8 cellular contexts compared by ENCODE assay signal in genomic region chr12:26853303-26854027, GRCh38. TPM values are rescaled to one million over a fixed set of nuclear protein-coding genes. Genes with fewer than 3 reads are reported as not detected.
DNase-seq lines count a peak whose midpoint lies in the region; ATAC-seq and TF ChIP-seq lines count a peak whose summit lies in the region.

No MANE protein-coding gene starts in this region.

- no peak overlapping the region for H4K5ac ChIP-seq in IMR-90 (ENCODE audit: low read depth, low read length)

- H2AFZ ChIP-seq in IMR-90 (replicated peaks; ENCODE audit: low read length, poor library complexity): peak overlapping the region; percentile 60

- no peaks in the 10 kb centered on the region for H3K9me3 ChIP-seq in IMR-90 (ENCODE audit: control insufficient read depth, insufficient read depth, low read length)
- no peaks in the 10 kb centered on the region for H3K9me3 ChIP-seq in Panc1 (ENCODE audit: control insufficient read depth, insufficient read depth, low read depth, low read length)
- H3K9me3 ChIP-seq in neutrophil: no peaks in the 10 kb centered on the region
- H3K9me3 ChIP-seq in suprapubic skin: no peaks in the 10 kb centered on the region

- BruUV-seq in IMR-90 (replicated peaks; lab: Mats Ljungman, UMichigan): no TSS peak
- BruUV-seq in Panc1 (replicated peaks; lab: Mats Ljungman, UMichigan): no TSS peak

- no peak overlapping the region for H2BK120ac ChIP-seq in IMR-90 (ENCODE audit: low read depth, low read length)

- WGBS in IMR-90 (ENCODE audit: extremely low coverage in 2 of 2, insufficient read length in 1 of 2), 2 experiments: no CpG with 5 or more reads among the region's 12 CpGs
- WGBS in suprapubic skin: 33% methylated on average over 11 of the region's 12 CpGs

- intact Hi-C loops in IMR-90 (cut with micrococcal nuclease) (loop anchor here (1.0 to 5.0 kb wide), 2 partner anchors 32 to 159 kb away; partner anchors contain the start of gene TM7SF3), Panc1 (cut with micrococcal nuclease; ENCODE audit: unreplicated experiment) (loop anchor here (2.0 to 10.0 kb wide), 3 partner anchors 31 to 159 kb away; partner anchors contain the start of gene TM7SF3)

- no peak overlapping the region for H2BK5ac ChIP-seq in IMR-90 (ENCODE audit: low read depth, low read length, poor library complexity, severe bottlenecking)

- TF ChIP-seq RAD21 in IMR-90 (IDR thresholded peaks at IDR 0.05; ENCODE audit: low read length): peak; percentile 71

- H3K27me3 ChIP-seq in IMR-90 (ENCODE audit: control insufficient read depth, insufficient read depth, low read length) (peaks cover 8% of the 10 kb centered on the region; the same call in 1 of the 2 replicates), Panc1 (ENCODE audit: control insufficient read depth, insufficient read depth, low read length) (no peaks in the 10 kb centered on the region; the same call in 1 of the 2 replicates), neutrophil (no peaks in the 10 kb centered on the region), suprapubic skin (no peaks in the 10 kb centered on the region)

- no peak overlapping the region for H3K9ac ChIP-seq in IMR-90 (ENCODE audit: low read depth, low read length)

- no peak overlapping the region for H3K23ac ChIP-seq in IMR-90 (ENCODE audit: low read depth, low read length)

- dilution Hi-C loops in IMR-90 (cut with HindIII; ENCODE audit: low sequenced_read_pairs, unreplicated experiment): no loop called here

- H2AK5ac ChIP-seq in IMR-90 (ENCODE audit: low read depth, low read length): 0 out of 2 replicates have a peak overlapping the region, but pooled peaks have one; percentile 29

- no peaks in the 10 kb centered on the region for H4K20me1 ChIP-seq in IMR-90 (ENCODE audit: insufficient read depth, low read length)

- no peak for TF ChIP-seq EP300 in suprapubic skin (IDR thresholded peaks at IDR 0.05)

- CTCF ChIA-PET in IMR-90 (lab: Yijun Ruan, JAX): no interaction called here
- CTCF ChIA-PET in Panc1 (lab: Charles Lee): no interaction called here

- no peak overlapping the region for H3K18ac ChIP-seq in IMR-90 (ENCODE audit: low read depth, low read length)

- H3K36me3 ChIP-seq in IMR-90 (ENCODE audit: control insufficient read depth, insufficient read depth, low read length) (no peaks in the 10 kb centered on the region), Panc1 (ENCODE audit: control insufficient read depth, insufficient read depth, low read length) (no peaks in the 10 kb centered on the region), neutrophil (no peaks in the 10 kb centered on the region), suprapubic skin (no peaks in the 10 kb centered on the region)

- TF ChIP-seq CTCF in IMR-90 (conservative IDR thresholded peaks at IDR 0.05; ENCODE audit: low read depth, low read length) (peak; percentile 82), Panc1 (IDR thresholded peaks at IDR 0.05) (peak; percentile 97), neutrophil (IDR thresholded peaks at IDR 0.05) (peak; percentile 92), suprapubic skin (IDR thresholded peaks at IDR 0.05) (peak; percentile 71 to 78)

- H2BK15ac ChIP-seq in IMR-90 (ENCODE audit: low read depth, low read length): 0 out of 3 replicates have a peak overlapping the region, but pooled peaks have one; percentile 24

- 0 out of 2 replicates have a peak, but pooled peaks cover 5% of the 10 kb centered on the region for H3K4me1 ChIP-seq in IMR-90 (ENCODE audit: control insufficient read depth, insufficient read depth, low read length)
- H3K4me1 ChIP-seq in Panc1 (ENCODE audit: control insufficient read depth, insufficient read depth, low read length): peaks cover 3% of the 10 kb centered on the region; the same call in 1 of the 2 replicates
- H3K4me1 ChIP-seq in neutrophil (ENCODE audit: control insufficient read depth in 1 of 2, insufficient read depth in 1 of 2, low read depth in 1 of 2, low read length in 1 of 2): peaks cover 10 to 12% of the 10 kb centered on the region in 2 experiments
- H3K4me1 ChIP-seq in suprapubic skin: no peaks in the 10 kb centered on the region

- 0 out of 2 replicates have a peak, but pooled peaks cover 3% of the 10 kb centered on the region for H3K9me1 ChIP-seq in IMR-90 (ENCODE audit: insufficient read depth, low read length)

- no peak overlapping the region for H2BK20ac ChIP-seq in IMR-90 (ENCODE audit: low read depth, low read length)

- no peak overlapping the region for H2AK9ac ChIP-seq in IMR-90 (replicated peaks; ENCODE audit: low read depth, low read length, poor library complexity)

- DNase-seq in C1 segment of cervical spinal cord (lab: John Stamatoyannopoulos, UW) (peak in 10 of 14 donors; percentile 7 to 53 (median 30)), IMR-90 (peak; percentile 56), Panc1 (ENCODE audit: low read depth, low spot score) (no peak), activated T-helper 1 cell treated with Interleukin-2 at 50 U/mL for 16 hours (ENCODE audit: low read depth) (peak; percentile 52), fibroblast of peridontal ligament (ENCODE audit: extremely low read depth) (peak; percentile 67), suprapubic skin (ENCODE audit: low spot score in 2 of 2) (peak; percentile 68 to 82)

- TF ChIP-seq POLR2A in IMR-90 (IDR thresholded peaks at IDR 0.05; ENCODE audit: low read depth, low read length): no peak
- TF ChIP-seq POLR2A in suprapubic skin (IDR thresholded peaks at IDR 0.05): no peak

- H3K14ac ChIP-seq in IMR-90 (replicated peaks; ENCODE audit: low read depth, low read length): no peak overlapping the region

- no peaks in the 10 kb centered on the region for H3K79me1 ChIP-seq in IMR-90 (ENCODE audit: low read depth in 1 of 2, low read length in 2 of 2)

- POLR2A ChIA-PET in IMR-90 (lab: Charles Lee; ENCODE audit: unreplicated experiment): no interaction called here
- POLR2A ChIA-PET in Panc1 (lab: Charles Lee): no interaction called here

- in situ Hi-C loops in IMR-90 (cut with MboI; ENCODE audit: low sequenced_read_pairs): no loop called here
- in situ Hi-C loops in Panc1 (cut with HindIII; ENCODE audit: low pct_unique_long_range_greater_than_20kb, low sequenced_read_pairs): no loop called here

- no peak overlapping the region for H3K56ac ChIP-seq in IMR-90 (ENCODE audit: extremely low read depth, insufficient read depth, low read length)

- no peak overlapping the region for H3K4me2 ChIP-seq in IMR-90 (ENCODE audit: low read depth, low read length)

- peak overlapping the region; percentile 57 for H4K91ac ChIP-seq in IMR-90 (ENCODE audit: insufficient read depth, low read depth, low read length)

- peak overlapping the region; percentile 38; the same call in 1 of the 2 replicates for H3K4ac ChIP-seq in IMR-90 (ENCODE audit: low read depth, low read length)

- no peak overlapping the region for H3K27ac ChIP-seq in IMR-90 (ENCODE audit: insufficient read depth, low read length)
- no peak overlapping the region for H3K27ac ChIP-seq in Panc1 (ENCODE audit: low read length)
- H3K27ac ChIP-seq in neutrophil: peak overlapping the region; percentile 50
- H3K27ac ChIP-seq in suprapubic skin: no peak overlapping the region

- ATAC-seq in GM19351 (IDR thresholded peaks at IDR 0.05; ENCODE audit: unreplicated experiment): peak; percentile 83
- ATAC-seq in IMR-90 (ENCODE audit: low read depth): peak; percentile 94
- peak; percentile 95 for ATAC-seq in Panc1

- H4K8ac ChIP-seq in IMR-90 (ENCODE audit: low read depth in 2 of 2, low read length in 2 of 2): no peak overlapping the region

- H3K4me3 ChIP-seq in IMR-90 (ENCODE audit: insufficient read depth, low read depth, low read length): no peak overlapping the region
- 0 out of 4 replicates have a peak overlapping the region, but pooled peaks of 1 of the 2 experiments have one; percentile 12 for H3K4me3 ChIP-seq in Panc1 (ENCODE audit: low read depth in 2 of 2, low read length in 2 of 2)
- peak overlapping the region; percentile 30 to 49 for H3K4me3 ChIP-seq in neutrophil (ENCODE audit: low read depth in 1 of 2, low read length in 1 of 2)
- H3K4me3 ChIP-seq in suprapubic skin: no peak overlapping the region

TF ChIP-seq in IMR-90, 13 proteins besides CTCF, POLR2A, EP300 and RAD21 (continues in another document):
- TF ChIP-seq USF2 (IDR thresholded peaks at IDR 0.05; ENCODE audit: low read depth, low read length): no peak
- peak; percentile 86 for TF ChIP-seq SMC3 (IDR thresholded peaks at IDR 0.05; ENCODE audit: low read depth, low read length)
- no peak for TF ChIP-seq RFX5 (IDR thresholded peaks at IDR 0.05; ENCODE audit: low read depth, low read length)
- TF ChIP-seq CEBPB (IDR thresholded peaks at IDR 0.05; ENCODE audit: low read depth, low read length): 0 out of 2 replicates have a peak, but pooled peaks have one; percentile 12
- no peak for TF ChIP-seq RCOR1 (IDR thresholded peaks at IDR 0.05; ENCODE audit: insufficient replicate concordance, low read length)
- TF ChIP-seq NFE2L2 (IDR thresholded peaks at IDR 0.05; ENCODE audit: low read depth, low read length): no peak
- no peak for TF ChIP-seq FOS (IDR thresholded peaks at IDR 0.05; ENCODE audit: low read depth, low read length)
- no peak for TF ChIP-seq ELK1 (IDR thresholded peaks at IDR 0.05; ENCODE audit: borderline replicate concordance, low read depth, low read length)
- no peak for TF ChIP-seq MXI1 (IDR thresholded peaks at IDR 0.05; ENCODE audit: borderline replicate concordance, low read depth, low read length)
- TF ChIP-seq MAZ (IDR thresholded peaks at IDR 0.05; ENCODE audit: borderline replicate concordance, low read depth, low read length): no peak

RNA-seq across cellular contexts. Expression of gene ITPR2, which starts 20.5 kb away (rescaled TPM):
- total RNA-seq in IMR-90 (2012; rRNA removed): 9.0 and 9.2 TPM in 2 replicates
- 1.1 and 1.2 TPM in 2 replicates for polyA plus RNA-seq in IMR-90 (2012; rRNA removed)
- 0.14 and 0.44 TPM in 2 replicates for polyA plus RNA-seq in IMR-90 (2012; cell fraction: cytosol; rRNA removed)
- polyA plus RNA-seq in IMR-90 (2012; cell fraction: nucleus; rRNA removed; ENCODE audit: low replicate concordance): 0.24 and 2.0 TPM in 2 replicates
- 41.8 TPM for total RNA-seq in Panc1 (2021; ENCODE audit: unreplicated experiment)
- 11.8 TPM for polyA plus RNA-seq in Panc1 (2012; ENCODE audit: insufficient read length)
- 100 to 1,000 TPM in 1 of 4 donors, 10 to 100 TPM in 3; 59.6 to 159 (median 72.1) TPM for total RNA-seq in suprapubic skin

Comparison
In these comparisons a context has a peak if more than half of its experiments do, and no peak if none do; other contexts are left out.
1. H3K4me3 ChIP-seq: peak in neutrophil (2 of 2); none in IMR-90 (single experiment) and suprapubic skin (single experiment).
2. Peak in every context shown above with its lines, with median percentiles within 50 percentile points of each other: ATAC-seq and CTCF ChIP-seq.